In genomic region chr15:38912067-38912466, GRCh38 we compare ENCODE assay signal across 26 cellular contexts.
"Had no signal": no experiment of that assay in that cellular context is flagged by ENCODE, and none has a peak within 500 bp of the region (broad histone marks: within the 10 kb centered on the region; RNA-seq: fewer than 3 reads in every experiment).

No MANE protein-coding gene starts in this region.

- ATAC-seq: body of pancreas; gastroesophageal sphincter; left colon; right lobe of liver; stimulated activated effector memory CD8-positive, alpha-beta T cell treated with anti-CD3 and anti-CD28 coated beads, Interleukin-12 subunit alpha, Interleukin-12 subunit beta, amount 100 ng/mL, for 72 hours had no signal

- DNase-seq: activated CD4-positive, alpha-beta memory T cell treated with anti-CD3 and anti-CD28 coated beads for 36 hours; activated CD4-positive, alpha-beta T cell treated with anti-CD3 and anti-CD28 coated beads for 4 hours; activated CD8-positive, alpha-beta memory T cell treated with anti-CD3 and anti-CD28 coated beads, Interleukin-2, amount 50 U/mL, for 4 hours; activated effector memory CD4-positive, alpha-beta T cell treated with anti-CD3 and anti-CD28 coated beads, Interleukin-2, amount 50 U/mL, for 16 hours; activated naive CD4-positive, alpha-beta T cell treated with anti-CD3 and anti-CD28 coated beads for 36 hours; activated naive CD8-positive, alpha-beta T cell treated with anti-CD3 and anti-CD28 coated beads for 36 hours; activated T-cell treated with anti-CD3 and anti-CD28 coated beads, Interleukin-2, amount 50 U/mL, for 1 hour; adrenal gland; aorta; body of pancreas; cerebellar nuclear complex; colonic mucosa; dorsolateral prefrontal cortex; effector memory CD4-positive, alpha-beta T cell; hippocampal formation; kidney; left colon; naive B cell; nephron progenitor cell; right lobe of liver; small intestine; stimulated activated CD4-positive, alpha-beta T cell treated with anti-CD3 and anti-CD28 coated beads, Interleukin-4, amount 100 ng/mL, for 24 hours; trophoblast cell had no signal

- H3K4me3 ChIP-seq: adrenal gland, body of pancreas, colonic mucosa, dorsolateral prefrontal cortex, gastroesophageal sphincter, right lobe of liver, thoracic aorta had no signal
